In genomic region chr13:111402441-111402840, GRCh38 we compare ENCODE assay signal across 20 cellular contexts.
"Had no signal": no experiment of that assay in that cellular context is flagged by ENCODE, and none has a peak within 500 bp of the region (broad histone marks: within the 10 kb centered on the region; RNA-seq: fewer than 3 reads in every experiment).

No MANE protein-coding gene starts in this region.

- H3K4me3 ChIP-seq: K562, SJSA1, SK-N-MC had no signal

- H3K36me3 ChIP-seq: SJSA1 had no signal

- DNase-seq: MV-4-11, NCI-H1048, NCI-H1105, NCI-H1417, NCI-H1436 treated with DMSO at 0.1 percent for 48 hours, NCI-H1694, NCI-H187 treated with DMSO at 0.1 percent for 48 hours, NCI-H2029 treated with DMSO at 0.1 percent for 48 hours, NCI-H2227 treated with DMSO at 0.1 percent for 48 hours, NCI-H524, NCI-H526 treated with DMSO at 0.1 percent for 48 hours, NCI-H748 treated with DMSO at 0.1 percent for 48 hours, Right ventricle myocardium superior, RPMI8226, SIG-M5 had no signal

- ATAC-seq: K562 had no signal

- H3K27ac ChIP-seq: HL-60, KMS-11, SJSA1, SK-N-MC had no signal

- H3K4me1 ChIP-seq: SJSA1 had no signal
